13 cellular contexts compared by ENCODE assay signal in genomic region chr1:161206411-161207140, GRCh38. TPM values are rescaled to one million over a fixed set of nuclear protein-coding genes. Genes with fewer than 3 reads are reported as not detected.
DNase-seq lines count a peak whose midpoint lies in the region; ATAC-seq and TF ChIP-seq lines count a peak whose summit lies in the region.
"Had no signal": no experiment of that assay in that cellular context is flagged by ENCODE, and none has a peak within 500 bp of the region (broad histone marks: within the 10 kb centered on the region; RNA-seq: fewer than 3 reads in every experiment).

No MANE protein-coding gene starts in this region.

- H3K36me3 Mint-ChIP-seq in activated T-helper 17 cell treated with anti-CD3 and anti-CD28 coated beads, Interleukin-2, amount 50 U/mL, for 72 hours (ENCODE audit: low read depth): peaks cover 93% of the 10 kb centered on the region

- H3K27me3 ChIP-seq in hepatocyte (no peaks in the 10 kb centered on the region), spleen (replicated peaks in 1 of 7) (no peaks in the 10 kb centered on the region)

- H3K9me3 Mint-ChIP-seq in activated T-helper 17 cell treated with anti-CD3 and anti-CD28 coated beads, Interleukin-2, amount 50 U/mL, for 72 hours: no peaks in the 10 kb centered on the region
- H3K9me3 Mint-ChIP-seq: brain had no signal

- WGBS in hepatocyte (ENCODE audit: low lambda C conversion rate, missing lambda C conversion rate): 87% methylated on average over 12 of the region's 12 CpGs
- 79 to 93% (median 90%) methylated on average over 12 of the region's 12 CpGs for WGBS in spleen, 5 donors

- no peak overlapping the region for H3K4me3 Mint-ChIP-seq in activated T-helper 17 cell treated with anti-CD3 and anti-CD28 coated beads, Interleukin-2, amount 50 U/mL, for 72 hours

- TF ChIP-seq CTCF in choroid plexus epithelial cell (conservative IDR thresholded peaks at IDR 0.05; ENCODE audit: low read depth, low read length) (no peak), hepatocyte (IDR thresholded peaks at IDR 0.05; ENCODE audit: poor library complexity) (no peak), spleen (IDR thresholded peaks at IDR 0.05 in 8 of 11, conservative IDR thresholded peaks at IDR 0.05 in 3 of 11) (no peak), mucosa of descending colon (IDR thresholded peaks at IDR 0.05) (no peak)

- peaks cover 42% of the 10 kb centered on the region for H3K79me2 ChIP-seq in hepatocyte

- peak overlapping the region; percentile 72 for H3K27ac Mint-ChIP-seq in activated T-helper 17 cell treated with anti-CD3 and anti-CD28 coated beads, Interleukin-2, amount 50 U/mL, for 72 hours
- H3K27ac Mint-ChIP-seq: brain had no signal

- DNase-seq in choroid plexus epithelial cell (ENCODE audit: low read depth) (peak; percentile 75), hepatocyte (ENCODE audit: low spot score) (no peak), spleen (no peak), mucosa of descending colon (no peak), cerebellum (ENCODE audit: low spot score) (no peak)
- no peak for DNase-seq in stimulated activated CD4-positive, alpha-beta T cell treated with anti-CD3 and anti-CD28 coated beads, Interleukin-1b, Interleukin-23, amount 100 ng/mL, for 48 hours
- DNase-seq: activated CD8-positive, alpha-beta memory T cell treated with anti-CD3 and anti-CD28 coated beads, Interleukin-2, amount 50 U/mL, for 4 hours; NCI-H2171 treated with DMSO at 0.1 percent for 48 hours; stimulated activated CD4-positive, alpha-beta T cell treated with anti-CD3 and anti-CD28 coated beads, Interleukin-4, amount 100 ng/mL, for 4 hours; stimulated activated naive CD8-positive, alpha-beta T cell treated with anti-CD3 and anti-CD28 coated beads, Interleukin-15, Interleukin-2, amounts not matched to agents 100 U/mL and 50 U/mL, for 24 hours had no signal

- H3K4me1 ChIP-seq in hepatocyte (ENCODE audit: insufficient read depth) (peaks cover 13% of the 10 kb centered on the region), spleen (peaks cover 40 to 89% (median 69%) of the 10 kb centered on the region in 6 donors), mucosa of descending colon (ENCODE audit: low read depth) (peaks cover 22% of the 10 kb centered on the region)

- intact Hi-C loops in spleen (cut with DNase I; ENCODE audit: low total_unique reads) (no loop called here), mucosa of descending colon (cut with DNase I, micrococcal nuclease) (no loop called here)

- no peaks in the 10 kb centered on the region for H3K27me3 Mint-ChIP-seq in activated T-helper 17 cell treated with anti-CD3 and anti-CD28 coated beads, Interleukin-2, amount 50 U/mL, for 72 hours

- H3K36me3 ChIP-seq in hepatocyte (replicated peaks; ENCODE audit: insufficient read depth, low read depth): peaks cover 3% of the 10 kb centered on the region
- H3K36me3 ChIP-seq in spleen: peaks cover 11 to 84% (median 65%) of the 10 kb centered on the region in 6 donors
- peaks cover 5% of the 10 kb centered on the region for H3K36me3 ChIP-seq in mucosa of descending colon (ENCODE audit: low read depth)

- H2AFZ ChIP-seq in hepatocyte: no peak overlapping the region

- no peak for TF ChIP-seq POLR2A in spleen (IDR thresholded peaks at IDR 0.05)

- peaks cover 21% of the 10 kb centered on the region for H3K4me1 Mint-ChIP-seq in activated T-helper 17 cell treated with anti-CD3 and anti-CD28 coated beads, Interleukin-2, amount 50 U/mL, for 72 hours

- H3K4me2 ChIP-seq in hepatocyte: no peak overlapping the region

- no peaks in the 10 kb centered on the region for H3K9me3 ChIP-seq in hepatocyte (ENCODE audit: low read depth)
- no peaks in the 10 kb centered on the region for H3K9me3 ChIP-seq in spleen
- no peaks in the 10 kb centered on the region for H3K9me3 ChIP-seq in mucosa of descending colon

- H3K27ac ChIP-seq in hepatocyte (peak overlapping the region; percentile 81), spleen (peak overlapping the region in 7 of 8 donors; percentile 47 to 97 (median 72))

- ATAC-seq in activated T-helper 17 cell treated with anti-CD3 and anti-CD28 coated beads, Interleukin-2, amount 50 U/mL, for 72 hours (replicated peaks): no peak
- ATAC-seq in mucosa of descending colon: no peak
- ATAC-seq: stimulated activated naive CD8-positive, alpha-beta T cell treated with anti-CD3 and anti-CD28 coated beads, Interleukin-15, Interleukin-2, amounts not matched to agents 100 U/mL and 50 U/mL, for 24 hours had no signal

- H3K9me2 ChIP-seq in hepatocyte (replicated peaks; ENCODE audit: insufficient read depth): no peaks in the 10 kb centered on the region

- no peak overlapping the region for H3K4me3 ChIP-seq in choroid plexus epithelial cell (ENCODE audit: low read depth, low read length)
- H3K4me3 ChIP-seq in hepatocyte: no peak overlapping the region
- H3K4me3 ChIP-seq in spleen: peak overlapping the region in 1 of 8 donors; percentile 35
- no peak overlapping the region for H3K4me3 ChIP-seq in mucosa of descending colon

- no peaks in the 10 kb centered on the region for H4K20me1 ChIP-seq in hepatocyte (ENCODE audit: insufficient read depth, poor library complexity, severe bottlenecking)

RNA-seq across cellular contexts. Expression of gene NDUFS2, which starts 4.4 kb away (rescaled TPM):
- 100 to 1,000 TPM in 1 of 2 donors, 10 to 100 TPM in 1; 96.5 to 102 TPM for total RNA-seq in activated T-helper 17 cell treated with anti-CD3 and anti-CD28 coated beads, Interleukin-2, amount 50 U/mL, for 72 hours
- total RNA-seq in hepatocyte (103 TPM in 2 replicates), spleen (100 to 1,000 TPM in 1 of 7 donors, 10 to 100 TPM in 6; 76.5 to 110 (median 88.0) TPM), mucosa of descending colon (100 to 1,000 TPM; 119 to 159 (median 154) TPM), cerebellum (75.0 TPM)
- polyA plus RNA-seq in hepatocyte (163 and 177 TPM in 2 replicates), spleen (10 to 100 TPM; 27.0 to 44.7 (median 34.1) TPM)

RNA-seq across cellular contexts. Expression of gene ADAMTS4, which starts 7.7 kb away (rescaled TPM):
- total RNA-seq in activated T-helper 17 cell treated with anti-CD3 and anti-CD28 coated beads, Interleukin-2, amount 50 U/mL, for 72 hours: 1 to 10 TPM; 2.2 to 3.1 TPM
- total RNA-seq in hepatocyte (1.2 and 2.3 TPM in 2 replicates), spleen (10 to 100 TPM in 4 of 7 donors, 1 to 10 TPM in 3; 1.1 to 37.8 (median 11.0) TPM), mucosa of descending colon (1 to 10 TPM in 2 of 3 donors, under 1 TPM in 1; 0.96 to 7.2 (median 3.8) TPM), cerebellum (2.0 TPM)
- polyA plus RNA-seq in hepatocyte (4.4 and 6.1 TPM in 2 replicates), spleen (1 to 10 TPM in 1 of 3 donors, under 1 TPM in 2; 0.26 to 1.2 (median 0.91) TPM)

RNA-seq across cellular contexts. Expression of gene FCER1G, which starts 8.5 kb away (rescaled TPM):
- total RNA-seq in activated T-helper 17 cell treated with anti-CD3 and anti-CD28 coated beads, Interleukin-2, amount 50 U/mL, for 72 hours: 1 to 10 TPM; 1.1 to 2.2 TPM
- 1.1 and 4.3 TPM in 2 replicates for total RNA-seq in hepatocyte
- polyA plus RNA-seq in hepatocyte: 4.8 and 14.5 TPM in 2 replicates
- total RNA-seq in spleen: 100 to 1,000 TPM; 167 to 402 (median 268) TPM
- 100 to 1,000 TPM; 148 to 236 (median 202) TPM for polyA plus RNA-seq in spleen
- 10 to 100 TPM in 2 of 3 donors, 1 to 10 TPM in 1; 5.8 to 43.9 (median 27.1) TPM for total RNA-seq in mucosa of descending colon
- total RNA-seq in cerebellum: 3.8 TPM

RNA-seq across cellular contexts. Expression of gene APOA2, which starts 16.9 kb away (rescaled TPM):
- not detected for total RNA-seq in activated T-helper 17 cell treated with anti-CD3 and anti-CD28 coated beads, Interleukin-2, amount 50 U/mL, for 72 hours
- total RNA-seq in hepatocyte: 3,581 and 4,608 TPM in 2 replicates
- 5,258 and 8,089 TPM in 2 replicates for polyA plus RNA-seq in hepatocyte
- not detected for total RNA-seq in spleen
- polyA plus RNA-seq in spleen: under 1 TPM in 1 of 3 donors, not detected in 2; 0.29 TPM
- total RNA-seq in mucosa of descending colon: not detected
- total RNA-seq in cerebellum: not detected
- polyA plus RNA-seq: keratinocyte had no signal

RNA-seq across cellular contexts. Expression of gene TOMM40L, which starts 19.3 kb away (rescaled TPM):
- 10 to 100 TPM in 1 of 2 donors, 1 to 10 TPM in 1; 9.2 to 20.2 TPM for total RNA-seq in activated T-helper 17 cell treated with anti-CD3 and anti-CD28 coated beads, Interleukin-2, amount 50 U/mL, for 72 hours
- 11.4 and 15.7 TPM in 2 replicates for total RNA-seq in hepatocyte
- polyA plus RNA-seq in hepatocyte: 14.5 and 15.7 TPM in 2 replicates
- total RNA-seq in spleen: 10 to 100 TPM in 5 of 7 donors, 1 to 10 TPM in 2; 8.3 to 15.3 (median 10.7) TPM
- polyA plus RNA-seq in spleen: 1 to 10 TPM; 6.2 to 8.9 (median 6.5) TPM
- 10 to 100 TPM; 17.2 to 24.5 (median 23.5) TPM for total RNA-seq in mucosa of descending colon
- 16.7 TPM for total RNA-seq in cerebellum
